Comparison of ENCODE assay signal across 14 cellular contexts in genomic region chr5:170382790-170383189, GRCh38. TPM values are rescaled to one million over a fixed set of nuclear protein-coding genes. Genes with fewer than 3 reads are reported as not detected.
DNase-seq lines count a peak whose midpoint lies in the region; ATAC-seq and TF ChIP-seq lines count a peak whose summit lies in the region.
"Had no signal": no experiment of that assay in that cellular context is flagged by ENCODE, and none has a peak within 500 bp of the region (broad histone marks: within the 10 kb centered on the region; RNA-seq: fewer than 3 reads in every experiment).

No MANE protein-coding gene starts in this region.

- H3K27ac ChIP-seq in HEK293 (ENCODE audit: extremely low read depth, low read depth, low read length) = no peak overlapping the region
- peak overlapping the region; percentile 91 to 95 (median 93) for H3K27ac ChIP-seq in esophagus muscularis mucosa (replicated peaks in 1 of 4)
- peak overlapping the region; percentile 97 for H3K27ac ChIP-seq in stomach smooth muscle (ENCODE audit: low read length)
- H3K27ac ChIP-seq: BLaER1 treated with 17β-estradiol and CSF1 and Interleukin-3, amounts not matched to agents 10 nM and 100 nM had no signal

- H3K9me3 ChIP-seq in HEK293 (ENCODE audit: control insufficient read depth, insufficient read depth, low read depth, low read length) (no peaks in the 10 kb centered on the region), esophagus muscularis mucosa (no peaks in the 10 kb centered on the region), stomach smooth muscle (ENCODE audit: control insufficient read depth in 2 of 2, low read length in 2 of 2) (no peaks in the 10 kb centered on the region)
- H3K9me3 ChIP-seq: BLaER1 treated with 17β-estradiol and CSF1 and Interleukin-3, amounts not matched to agents 10 nM and 100 nM had no signal

- no peak overlapping the region for H3K9ac ChIP-seq in stomach smooth muscle (ENCODE audit: low read length in 2 of 2)
- H3K9ac ChIP-seq: BLaER1 treated with 17β-estradiol and CSF1 and Interleukin-3, amounts not matched to agents 10 nM and 100 nM had no signal

- POLR2A ChIA-PET in HEK293 (lab: Yijun Ruan, JAX) = no interaction called here

- no peak for TF ChIP-seq POLR2A in esophagus muscularis mucosa (IDR thresholded peaks at IDR 0.05; ENCODE audit: low read depth)

- intact Hi-C loops in esophagus muscularis mucosa (cut with DNase I) = no loop called here

- WGBS in esophagus muscularis mucosa = 77% methylated on average over 2 of the region's 2 CpGs

- no peak for ATAC-seq in esophagus mucosa
- no peak for ATAC-seq in GM19455 (IDR thresholded peaks at IDR 0.05; ENCODE audit: unreplicated experiment)
- ATAC-seq: CD8-positive, alpha-beta T cell; GM23338; HCT116 had no signal

- no peak for TF ChIP-seq CTCF in HEK293 (tag by site-specific recombination; IDR thresholded peaks at IDR 0.05)
- TF ChIP-seq CTCF in esophagus muscularis mucosa (IDR thresholded peaks at IDR 0.05) = no peak

- H3K4me3 ChIP-seq in HEK293 (ENCODE audit: low read depth, low read length) = no peak overlapping the region
- no peak overlapping the region for H3K4me3 ChIP-seq in esophagus muscularis mucosa
- H3K4me3 ChIP-seq in stomach smooth muscle (ENCODE audit: low read length in 2 of 2) = no peak overlapping the region
- H3K4me3 ChIP-seq: BLaER1 treated with 17β-estradiol and CSF1 and Interleukin-3, amounts not matched to agents 10 nM and 100 nM; GM23338 had no signal

- H3K27me3 ChIP-seq in esophagus muscularis mucosa (no peaks in the 10 kb centered on the region), stomach smooth muscle (ENCODE audit: control insufficient read depth in 1 of 2, insufficient read depth in 2 of 2, low read length in 2 of 2) (no peaks in the 10 kb centered on the region)
- H3K27me3 ChIP-seq: BLaER1 treated with 17β-estradiol and CSF1 and Interleukin-3, amounts not matched to agents 10 nM and 100 nM had no signal

- H3K4me1 ChIP-seq in HEK293 (ENCODE audit: control insufficient read depth, insufficient read depth, low read length) (no peaks in the 10 kb centered on the region), esophagus muscularis mucosa (peaks cover 0 to 76% (median 67%) of the 10 kb centered on the region in 4 donors), stomach smooth muscle (ENCODE audit: control insufficient read depth, insufficient read depth, low read length) (peaks cover 74% of the 10 kb centered on the region)

- DNase-seq in DMS79 (lab: John Stamatoyannopoulos, UW) (peak; percentile 2), esophagus muscularis mucosa (ENCODE audit: extremely low spot score) (no peak), GM19240 (ENCODE audit: insufficient read length, low spot score) (no peak)
- DNase-seq: 8988T; Calu3; CD8-positive, alpha-beta T cell had no signal

- TF ChIP-seq EP300 in esophagus muscularis mucosa (IDR thresholded peaks at IDR 0.05) = no peak

- H3K36me3 ChIP-seq in HEK293 (ENCODE audit: control insufficient read depth in 2 of 2, insufficient read depth in 1 of 2, low read length in 2 of 2) (no peaks in the 10 kb centered on the region), esophagus muscularis mucosa (peaks cover 0 to 64% (median 44%) of the 10 kb centered on the region in 4 donors), stomach smooth muscle (ENCODE audit: control insufficient read depth in 2 of 2, insufficient read depth in 2 of 2, low read length in 2 of 2) (peaks cover 36 to 43% of the 10 kb centered on the region in 2 donors)

- CTCF ChIA-PET in HEK293 (lab: Yijun Ruan, JAX) = no interaction called here

TF ChIP-seq in HEK293, 187 proteins besides CTCF, POLR2A, EP300 and RAD21:
- TF ChIP-seq KLF1 (tag by site-specific recombination; IDR thresholded peaks at IDR 0.05) (no peak), ZNF521 (tag by site-specific recombination; IDR thresholded peaks at IDR 0.05) (0 out of 2 replicates have a peak, but pooled peaks have one; percentile 55), ZNF366 (tag by site-specific recombination; conservative IDR thresholded peaks at IDR 0.05) (peak; percentile 60; the same call in 1 of the 2 replicates)
TF ChIP-seq in HEK293: peak in this region for 2.

RNA-seq across cellular contexts. Expression of gene KCNMB1, which starts 6.4 kb away (rescaled TPM):
- total RNA-seq in esophagus muscularis mucosa (10 to 100 TPM; 45.6 to 83.0 (median 78.8) TPM), esophagus mucosa (0.64 TPM)
- total RNA-seq: A673; Calu3; CD8-positive, alpha-beta T cell had no signal

Comparison
In these comparisons a context has a peak if more than half of its experiments do, and no peak if none do; other contexts are left out.
1. RNA of gene KCNMB1, which starts 6.4 kb away (total RNA-seq): 45.6 to 83.0 TPM in esophagus muscularis mucosa; 0.64 TPM in esophagus mucosa (single experiment); every median in the first group is over 10 times any median in the second.